Comparison of ENCODE assay signal across 23 cellular contexts in the genomic region with DNA sequence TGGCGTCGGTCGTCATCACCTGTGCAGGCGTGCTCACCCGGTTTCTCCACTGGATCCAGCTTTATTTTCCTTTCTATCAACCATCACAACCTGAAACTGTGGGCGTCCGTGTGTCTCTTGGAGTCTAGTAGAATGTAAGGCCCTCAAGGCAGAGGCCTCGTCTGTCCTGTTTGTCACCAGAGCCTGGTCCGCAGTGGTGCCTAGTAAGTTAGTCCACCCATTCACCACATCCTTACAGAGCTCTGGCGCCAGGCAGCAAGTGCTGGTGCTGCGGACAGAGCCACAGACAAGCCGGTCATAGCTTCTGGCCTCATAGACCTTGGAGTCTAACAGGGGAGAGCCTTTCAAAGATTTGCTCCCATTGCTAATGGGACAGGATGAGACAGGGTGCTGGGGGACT.
DNase-seq lines count a peak whose midpoint lies in the region; ATAC-seq, FAIRE-seq and TF ChIP-seq lines count a peak whose summit lies in the region.
"Had no signal": no experiment of that assay in that cellular context is flagged by ENCODE, and none has a peak within 500 bp of the region (broad histone marks: within the 10 kb centered on the region; RNA-seq: fewer than 3 reads in every experiment).

No MANE protein-coding gene starts in this region.

- WGBS in right cardiac atrium, result 95% methylated on average over 12 of the region's 12 CpGs
- WGBS in spleen, 5 donors, result 87 to 95% (median 94%) methylated on average over 12 of the region's 12 CpGs
- WGBS in hepatocyte (ENCODE audit: low lambda C conversion rate, missing lambda C conversion rate), result 92% methylated on average over 12 of the region's 12 CpGs

- peaks cover 1% of the 10 kb centered on the region; the same call in 1 of the 2 replicates for H3K9me3 Mint-ChIP-seq in WTC11

- H3K36me3 ChIP-seq in kidney (ENCODE audit: control insufficient read depth in 1 of 2, insufficient read depth in 2 of 2, low read length in 2 of 2), result peaks cover 0 to 2% of the 10 kb centered on the region in 2 donors
- peaks cover 0 to 58% (median 23%) of the 10 kb centered on the region in 6 donors for H3K36me3 ChIP-seq in spleen
- no peaks in the 10 kb centered on the region for H3K36me3 ChIP-seq in hepatocyte (replicated peaks; ENCODE audit: insufficient read depth, low read depth)

- H3K9me2 ChIP-seq in hepatocyte (replicated peaks; ENCODE audit: insufficient read depth), result no peaks in the 10 kb centered on the region

- H3K9ac ChIP-seq in kidney (ENCODE audit: low read length in 2 of 2), result no peak overlapping the region
- H3K9ac ChIP-seq: KMS-11 had no signal

- H3K27me3 ChIP-seq in right cardiac atrium (ENCODE audit: control insufficient read depth, insufficient read depth) (no peaks in the 10 kb centered on the region), spleen (replicated peaks in 1 of 7) (no peaks in the 10 kb centered on the region), hepatocyte (no peaks in the 10 kb centered on the region)

- CTCF ChIA-PET in WTC11 (lab: Charles Lee), result interaction anchor here (1.0 to 1.1 kb wide), 2 partner anchors 123 to 127 kb away, joined by 3 read pairs; no protein-coding TSS in a partner anchor

- ATAC-seq in Right ventricle myocardium inferior (peak; percentile 9), right cardiac atrium (no peak), WTC11 (no peak)
- ATAC-seq: A549, Panc1 had no signal

- H3K4me3 Mint-ChIP-seq in WTC11, result no peak overlapping the region
- H3K4me3 Mint-ChIP-seq: CD4-positive, alpha-beta memory T cell had no signal

- no peak overlapping the region for H3K4me3 ChIP-seq in right cardiac atrium (ENCODE audit: low read length)
- no peak overlapping the region for H3K4me3 ChIP-seq in kidney (ENCODE audit: low read length in 2 of 2)
- no peak overlapping the region for H3K4me3 ChIP-seq in spleen
- H3K4me3 ChIP-seq in hepatocyte, result no peak overlapping the region
- H3K4me3 ChIP-seq: A549 had no signal

- no peaks in the 10 kb centered on the region for H3K79me2 ChIP-seq in hepatocyte

- no peak for FAIRE-seq in kidney (lab: Jason Lieb, UNC)
- FAIRE-seq: A549, GM12891, H54 had no signal

- H3K27me3 Mint-ChIP-seq in WTC11 (ENCODE audit: low read depth), result no peaks in the 10 kb centered on the region
- H3K27me3 Mint-ChIP-seq: CD4-positive, alpha-beta memory T cell had no signal

- no peaks in the 10 kb centered on the region for H3K9me3 ChIP-seq in right cardiac atrium (ENCODE audit: control insufficient read depth, low read length)
- H3K9me3 ChIP-seq in kidney (ENCODE audit: control insufficient read depth in 1 of 2, low read length in 2 of 2), result peaks cover 0 to under 1% of the 10 kb centered on the region in 2 donors
- peaks cover 0 to 10% (median 4%) of the 10 kb centered on the region in 8 donors for H3K9me3 ChIP-seq in spleen
- no peaks in the 10 kb centered on the region for H3K9me3 ChIP-seq in hepatocyte (ENCODE audit: low read depth)
- H3K9me3 ChIP-seq: A549, Caco-2 had no signal

- intact Hi-C loops in Right ventricle myocardium inferior (cut with DNase I) (no loop called here), right cardiac atrium (cut with DNase I) (no loop called here), kidney (cut with DNase I) (no loop called here), spleen (cut with DNase I; ENCODE audit: low total_unique reads) (no loop called here)

- H3K4me2 ChIP-seq in hepatocyte, result no peak overlapping the region
- H3K4me2 ChIP-seq: A549, KMS-11 had no signal

- H2AFZ ChIP-seq in hepatocyte, result no peak overlapping the region

- H3K27ac ChIP-seq in right cardiac atrium (ENCODE audit: low read length) (no peak overlapping the region), kidney (ENCODE audit: low read depth in 2 of 2, low read length in 2 of 2) (no peak overlapping the region), spleen (no peak overlapping the region), hepatocyte (no peak overlapping the region)
- H3K27ac ChIP-seq: A549, KMS-11 had no signal

- no peaks in the 10 kb centered on the region for H4K20me1 ChIP-seq in hepatocyte (ENCODE audit: insufficient read depth, poor library complexity, severe bottlenecking)

- no peak for TF ChIP-seq POLR2A in spleen (IDR thresholded peaks at IDR 0.05)

- POLR2A ChIA-PET in WTC11 (lab: Charles Lee), result interaction anchor here (1.4 kb wide), 1 partner anchor 8 kb away, joined by 4 read pairs; no protein-coding TSS in a partner anchor

- TF ChIP-seq CTCF in WTC11 (IDR thresholded peaks at IDR 0.05) (no peak), kidney (IDR thresholded peaks at IDR 0.05; ENCODE audit: borderline replicate concordance, extremely low read depth, insufficient read depth) (no peak), spleen (IDR thresholded peaks at IDR 0.05 in 8 of 11, conservative IDR thresholded peaks at IDR 0.05 in 3 of 11) (no peak), hepatocyte (IDR thresholded peaks at IDR 0.05; ENCODE audit: poor library complexity) (no peak)

- H3K4me1 ChIP-seq in right cardiac atrium (ENCODE audit: control insufficient read depth, insufficient read depth, low read length) (peaks cover 4% of the 10 kb centered on the region), kidney (ENCODE audit: control insufficient read depth in 1 of 2, insufficient read depth in 1 of 2, low read depth in 1 of 2, low read length in 2 of 2) (no peaks in the 10 kb centered on the region), spleen (no peaks in the 10 kb centered on the region), hepatocyte (ENCODE audit: insufficient read depth) (no peaks in the 10 kb centered on the region)
- H3K4me1 ChIP-seq: A549, Caco-2 had no signal

- no peak for DNase-seq in Right ventricle myocardium inferior (ENCODE audit: missing footprints)
- no peak for DNase-seq in right cardiac atrium
- no peak for DNase-seq in WTC11 (ENCODE audit: low spot score)
- peak; percentile 55 for DNase-seq in kidney
- peak; percentile 25 for DNase-seq in spleen
- no peak for DNase-seq in stimulated activated CD4-positive, alpha-beta T cell treated with anti-CD3 and anti-CD28 coated beads, Interleukin-2, amount 100 ng/mL, for 24 hours
- DNase-seq in hepatocyte (ENCODE audit: low spot score), result no peak
- no peak for DNase-seq in NCI-H2227 (lab: John Stamatoyannopoulos, UW; ENCODE audit: unreplicated experiment)
- DNase-seq: Caco-2; CD4-positive, alpha-beta memory T cell; DMS 273 treated with DMSO at 0.1 percent for 48 hours; IMR-90; NCI-H1105; NCI-H2029 treated with DMSO at 0.1 percent for 48 hours; NCI-H345; NCI-H524; NCI-H774; NK-92 treated with Interleukin-12 subunit alpha and Interleukin-12 subunit beta, amount 100 ng/mL, for 24 hours had no signal

- peak overlapping the region; percentile 3; the same call in 1 of the 2 replicates for H3K27ac Mint-ChIP-seq in WTC11

- no peaks in the 10 kb centered on the region for H3K36me3 Mint-ChIP-seq in WTC11

- peaks cover 14% of the 10 kb centered on the region for H3K4me1 Mint-ChIP-seq in WTC11
- H3K4me1 Mint-ChIP-seq: CD4-positive, alpha-beta memory T cell had no signal

TF ChIP-seq in WTC11, 78 proteins besides CTCF, POLR2A, EP300 and RAD21:
- TF ChIP-seq RELA (CRISPR knock-in tag; IDR thresholded peaks at IDR 0.05; ENCODE audit: borderline replicate concordance) (no peak), NR1H2 (CRISPR knock-in tag; IDR thresholded peaks at IDR 0.05) (no peak), AR (CRISPR knock-in tag; IDR thresholded peaks at IDR 0.05) (no peak), MYBL2 (CRISPR knock-in tag; IDR thresholded peaks at IDR 0.05) (no peak), NFYB (CRISPR knock-in tag; conservative IDR thresholded peaks at IDR 0.05; ENCODE audit: low read depth) (no peak), CBFB (CRISPR knock-in tag; IDR thresholded peaks at IDR 0.05; ENCODE audit: low read depth) (no peak)

Comparison
In these comparisons a context has a peak if more than half of its experiments do, and no peak if none do; other contexts are left out.
1. DNase-seq: peak in kidney (single experiment) and spleen (single experiment); none in Right ventricle myocardium inferior (single experiment), right cardiac atrium (0 of 3), WTC11 (single experiment), stimulated activated CD4-positive, alpha-beta T cell treated with anti-CD3 and anti-CD28 coated beads, Interleukin-2, amount 100 ng/mL, for 24 hours (0 of 2), hepatocyte (single experiment) and NCI-H2227 (single experiment).